ENCODE assay signal across 25 cellular contexts in genomic region chr22:49634006-49634772, GRCh38.
"Had no signal": no experiment of that assay in that cellular context is flagged by ENCODE, and none has a peak within 500 bp of the region (broad histone marks: within the 10 kb centered on the region; RNA-seq: fewer than 3 reads in every experiment).

No MANE protein-coding gene starts in this region.

- H3K27me3 ChIP-seq: adrenal gland, Peyer's patch had no signal

- H3K27ac ChIP-seq: adrenal gland, breast epithelium, Peyer's patch, RWPE1 had no signal

- ATAC-seq: activated CD4-positive, CD25-positive, alpha-beta regulatory T cell treated with anti-CD3 and anti-CD28 coated beads, Interleukin-2, amount 50 U/mL, for 24 hours; activated CD8-positive, alpha-beta T cell treated with anti-CD3 and anti-CD28 coated beads for 36 hours; activated T-cell treated with anti-CD3 and anti-CD28 coated beads, Interleukin-2, amount 50 U/mL, for 72 hours had no signal

- H3K4me3 ChIP-seq: adrenal gland, breast epithelium, Peyer's patch had no signal

- H3K9me3 ChIP-seq: adrenal gland, breast epithelium, Peyer's patch had no signal

- H3K36me3 ChIP-seq: adrenal gland, breast epithelium, Peyer's patch had no signal

- H3K4me1 ChIP-seq: adrenal gland, breast epithelium had no signal

- DNase-seq: activated CD4-positive, alpha-beta T cell treated with anti-CD3 and anti-CD28 coated beads for 4 hours; activated CD8-positive, alpha-beta memory T cell treated with anti-CD3 and anti-CD28 coated beads, Interleukin-2, amount 50 U/mL, for 4 hours; activated CD8-positive, alpha-beta T cell treated with anti-CD3 and anti-CD28 coated beads for 36 hours; activated naive CD4-positive, alpha-beta T cell treated with anti-CD3 and anti-CD28 coated beads, Interleukin-2, amount 50 U/mL, for 16 hours; activated naive CD8-positive, alpha-beta T cell treated with anti-CD3 and anti-CD28 coated beads, Interleukin-2, amount 10 ng/mL, durations not matched to agents 7 days and 5 days; activated T-cell treated with anti-CD3 and anti-CD28 coated beads, Interleukin-2, amount 50 U/mL, for 72 hours; anterior cingulate cortex; central memory CD4-positive, alpha-beta T cell; IMR-90; KG1; MV-4-11; NCI-H1092 treated with DMSO at 0.1 percent for 48 hours; NCI-H1436 treated with DMSO at 0.1 percent for 48 hours; NCI-H187; NCI-H2081 treated with DMSO at 0.1 percent for 48 hours; NCI-H446 treated with DMSO at 0.1 percent for 48 hours; NCI-H524 treated with DMSO at 0.1 percent for 48 hours; NCI-H774; NK-92 treated with Interleukin-12 subunit alpha and Interleukin-12 subunit beta, amount 100 ng/mL, for 24 hours; Peyer's patch; SHP77 treated with DMSO at 0.1 percent for 48 hours had no signal
